ENCODE assay signal across 20 cellular contexts in genomic region chr6:163126741-163127140, GRCh38.
"Had no signal": no experiment of that assay in that cellular context is flagged by ENCODE, and none has a peak within 500 bp of the region (broad histone marks: within the 10 kb centered on the region; RNA-seq: fewer than 3 reads in every experiment).

No MANE protein-coding gene starts in this region.

- DNase-seq: dermis blood vessel endothelial cell; dorsolateral prefrontal cortex; effector CD4-positive, alpha-beta T cell; effector memory CD4-positive, alpha-beta T cell; esophagus squamous epithelium; foreskin fibroblast; foreskin melanocyte; gastrocnemius medialis; glutamatergic neuron; head of caudate nucleus; heart right ventricle; hippocampal formation; left cardiac atrium; left ventricle myocardium inferior; lower lobe of right lung; mesendoderm; midbrain; naive thymus-derived CD4-positive, alpha-beta T cell had no signal

- H3K4me3 ChIP-seq: coronary artery, dorsolateral prefrontal cortex, esophagus squamous epithelium, gastrocnemius medialis, heart right ventricle, left ventricle myocardium inferior, lower lobe of right lung had no signal

- H3K27ac ChIP-seq: coronary artery, dorsolateral prefrontal cortex, esophagus squamous epithelium, gastrocnemius medialis, heart right ventricle, left ventricle myocardium inferior, lower lobe of right lung had no signal

- H3K4me1 ChIP-seq: esophagus squamous epithelium, lower lobe of right lung had no signal

- H3K9me3 ChIP-seq: esophagus squamous epithelium, gastrocnemius medialis, heart right ventricle, lower lobe of right lung had no signal

- H3K36me3 ChIP-seq: esophagus squamous epithelium, gastrocnemius medialis, heart right ventricle, left ventricle myocardium inferior, lower lobe of right lung had no signal

- H3K27me3 ChIP-seq: dorsolateral prefrontal cortex, esophagus squamous epithelium, gastrocnemius medialis, heart right ventricle had no signal

- ATAC-seq: esophagus mucosa; gastrocnemius medialis; left cardiac atrium; naive thymus-derived CD4-positive, alpha-beta T cell had no signal
